In genomic region chr14:100282766-100283419, GRCh38 we compare ENCODE assay signal across 16 cellular contexts. TPM values are rescaled to one million over a fixed set of nuclear protein-coding genes. Genes with fewer than 3 reads are reported as not detected.
A peak's percentile ranks its signal among the peaks of the same experiment; 100 is the strongest.
DNase-seq lines count a peak whose midpoint lies in the region; ATAC-seq and TF ChIP-seq lines count a peak whose summit lies in the region.
"Had no signal": no experiment of that assay in that cellular context is flagged by ENCODE, and none has a peak within 500 bp of the region (broad histone marks: within the 10 kb centered on the region; RNA-seq: fewer than 3 reads in every experiment).

No MANE protein-coding gene starts in this region.

- peaks cover 13 to 28% (median 25%) of the 10 kb centered on the region in 4 donors for H3K4me1 Mint-ChIP-seq in CD4-positive, CD25-positive, alpha-beta regulatory T cell
- H3K4me1 Mint-ChIP-seq in HFFc6 (ENCODE audit: low read depth) = peaks cover 50% of the 10 kb centered on the region
- H3K4me1 Mint-ChIP-seq in endothelial cell (ENCODE audit: unreplicated experiment) = peaks cover 33% of the 10 kb centered on the region
- peaks cover 32% of the 10 kb centered on the region for H3K4me1 Mint-ChIP-seq in neural crest cell

- no peaks in the 10 kb centered on the region for H3K27me3 Mint-ChIP-seq in CD4-positive, CD25-positive, alpha-beta regulatory T cell
- peaks cover 5% of the 10 kb centered on the region for H3K27me3 Mint-ChIP-seq in HFFc6 (ENCODE audit: insufficient read depth)
- peaks cover 18% of the 10 kb centered on the region for H3K27me3 Mint-ChIP-seq in endothelial cell (ENCODE audit: unreplicated experiment)
- peaks cover 9% of the 10 kb centered on the region for H3K27me3 Mint-ChIP-seq in neural crest cell (ENCODE audit: low read depth)

- H3K27ac Mint-ChIP-seq in CD4-positive, CD25-positive, alpha-beta regulatory T cell = no peak overlapping the region
- H3K27ac Mint-ChIP-seq in HFFc6 = peak overlapping the region; percentile 16; the same call in 1 of the 2 replicates
- H3K27ac Mint-ChIP-seq in endothelial cell (ENCODE audit: unreplicated experiment) = peak overlapping the region; percentile 61
- H3K27ac Mint-ChIP-seq in neural crest cell (ENCODE audit: unreplicated experiment) = no peak overlapping the region

- H3K27me3 ChIP-seq in CD4-positive, CD25-positive, alpha-beta regulatory T cell (ENCODE audit: control insufficient read depth, insufficient read depth, low read length) = no peaks in the 10 kb centered on the region
- H3K27me3 ChIP-seq: BLaER1 had no signal

- H3K4me1 ChIP-seq in CD4-positive, CD25-positive, alpha-beta regulatory T cell (ENCODE audit: control insufficient read depth, insufficient read depth, low read length, poor library complexity, severe bottlenecking) = peaks cover 17% of the 10 kb centered on the region

- TF ChIP-seq CTCF in HFFc6 (IDR thresholded peaks at IDR 0.05) = no peak
- TF ChIP-seq CTCF in endothelial cell (IDR thresholded peaks at IDR 0.05; ENCODE audit: unreplicated experiment) = no peak
- TF ChIP-seq CTCF in neural crest cell (conservative IDR thresholded peaks at IDR 0.05) = no peak

- no peak overlapping the region for H3K27ac ChIP-seq in CD4-positive, CD25-positive, alpha-beta regulatory T cell (ENCODE audit: insufficient read depth, low read length, poor library complexity, severe bottlenecking)
- H3K27ac ChIP-seq: BLaER1, GM23248 had no signal

- peaks cover 4% of the 10 kb centered on the region for H3K36me3 Mint-ChIP-seq in CD4-positive, CD25-positive, alpha-beta regulatory T cell
- H3K36me3 Mint-ChIP-seq in HFFc6 (ENCODE audit: low read depth) (peaks cover 10% of the 10 kb centered on the region; the same call in 1 of the 2 replicates), endothelial cell (ENCODE audit: low read depth, unreplicated experiment) (peaks cover 11% of the 10 kb centered on the region), neural crest cell (ENCODE audit: low read depth) (no peaks in the 10 kb centered on the region)

- no peaks in the 10 kb centered on the region for H3K9me3 Mint-ChIP-seq in CD4-positive, CD25-positive, alpha-beta regulatory T cell
- no peaks in the 10 kb centered on the region for H3K9me3 Mint-ChIP-seq in HFFc6
- H3K9me3 Mint-ChIP-seq in endothelial cell (ENCODE audit: unreplicated experiment) = no peaks in the 10 kb centered on the region
- no peaks in the 10 kb centered on the region for H3K9me3 Mint-ChIP-seq in neural crest cell

- DNase-seq in CD4-positive, CD25-positive, alpha-beta regulatory T cell = no peak
- DNase-seq in HFFc6 = no peak
- DNase-seq in endothelial cell (ENCODE audit: low spot score) = no peak
- no peak for DNase-seq in neural crest cell (ENCODE audit: low read depth, low spot score)
- no peak for DNase-seq in EL
- no peak for DNase-seq in anterior cingulate cortex (lab: John Stamatoyannopoulos, UW)
- DNase-seq: GM23248; hippocampal formation; midbrain; NCI-H2227 treated with DMSO at 0.1 percent for 48 hours; retina; stimulated activated CD4-positive, alpha-beta T cell treated with anti-CD3 and anti-CD28 coated beads, Interleukin-4, amount 100 ng/mL, for 24 hours; stimulated activated naive CD4-positive, alpha-beta T cell treated with Interleukin-2 at 50 U/mL for 16 hours had no signal

- peaks cover 26% of the 10 kb centered on the region for H3K36me3 ChIP-seq in CD4-positive, CD25-positive, alpha-beta regulatory T cell (ENCODE audit: control insufficient read depth, insufficient read depth, low read length)

- H3K4me3 ChIP-seq in CD4-positive, CD25-positive, alpha-beta regulatory T cell (ENCODE audit: low read depth, low read length) = no peak overlapping the region
- H3K4me3 ChIP-seq: BLaER1, GM23248 had no signal

- H3K4me3 Mint-ChIP-seq in CD4-positive, CD25-positive, alpha-beta regulatory T cell = peak overlapping the region; percentile 19 to 82 (median 40)
- H3K4me3 Mint-ChIP-seq in HFFc6 (no peak overlapping the region), endothelial cell (ENCODE audit: unreplicated experiment) (no peak overlapping the region), neural crest cell (peak overlapping the region; percentile 62)

- no peaks in the 10 kb centered on the region for H3K9me3 ChIP-seq in CD4-positive, CD25-positive, alpha-beta regulatory T cell (ENCODE audit: control insufficient read depth in 2 of 2, low read length in 2 of 2)
- H3K9me3 ChIP-seq: BLaER1 had no signal

- ATAC-seq in CD4-positive, CD25-positive, alpha-beta regulatory T cell (ENCODE audit: low read depth in 2 of 2) = no peak
- ATAC-seq in GM21723 (IDR thresholded peaks at IDR 0.05; ENCODE audit: unreplicated experiment) (no peak), GM18909 (IDR thresholded peaks at IDR 0.05; ENCODE audit: poor library complexity, unreplicated experiment) (no peak)

RNA-seq across cellular contexts. Expression of gene SLC25A29, which starts 23.4 kb away (rescaled TPM):
- total RNA-seq in CD4-positive, CD25-positive, alpha-beta regulatory T cell = 5.3 TPM
- 1 to 10 TPM in 3 of 4 donors, under 1 TPM in 1; 0.69 to 7.9 (median 1.8) TPM for polyA plus RNA-seq in CD4-positive, CD25-positive, alpha-beta regulatory T cell
- 1 to 10 TPM; 6.5 to 8.6 (median 7.7) TPM for total RNA-seq in HFFc6 (2021; fragmentation: NEBNext Ultra II Directional; extraction: Animal tissue kit (Norgen Biotek cat#: 25700))
- total RNA-seq in endothelial cell (ENCODE audit: unreplicated experiment) (165 TPM), neural crest cell (123 and 128 TPM in 2 replicates)

RNA-seq across cellular contexts. Expression of gene SLC25A47, which starts 40.2 kb away (rescaled TPM):
- not detected for total RNA-seq in CD4-positive, CD25-positive, alpha-beta regulatory T cell
- polyA plus RNA-seq in CD4-positive, CD25-positive, alpha-beta regulatory T cell = not detected
- not detected for total RNA-seq in HFFc6 (2021; fragmentation: NEBNext Ultra II Directional; extraction: Animal tissue kit (Norgen Biotek cat#: 25700))
- total RNA-seq in endothelial cell (ENCODE audit: unreplicated experiment) (not detected), neural crest cell (not detected in 2 replicates)
- total RNA-seq: GM23248 had no signal
- polyA plus RNA-seq: GM23248 had no signal

RNA-seq across cellular contexts. Expression of gene YY1, which starts 43.9 kb away (rescaled TPM):
- total RNA-seq in CD4-positive, CD25-positive, alpha-beta regulatory T cell = 79.4 TPM
- polyA plus RNA-seq in CD4-positive, CD25-positive, alpha-beta regulatory T cell = 10 to 100 TPM; 16.4 to 21.9 (median 19.0) TPM
- 10 to 100 TPM; 57.0 to 70.8 (median 68.1) TPM for total RNA-seq in HFFc6 (2021; fragmentation: NEBNext Ultra II Directional; extraction: Animal tissue kit (Norgen Biotek cat#: 25700))
- total RNA-seq in endothelial cell (ENCODE audit: unreplicated experiment) (81.7 TPM), neural crest cell (72.0 and 79.9 TPM in 2 replicates)

Comparison
In these comparisons a context has a peak if more than half of its experiments do, and no peak if none do; other contexts are left out.
1. H3K27ac Mint-ChIP-seq: peak in HFFc6 (single experiment) and endothelial cell (single experiment); none in CD4-positive, CD25-positive, alpha-beta regulatory T cell (0 of 3) and neural crest cell (single experiment).
2. H3K4me3 Mint-ChIP-seq: peak in CD4-positive, CD25-positive, alpha-beta regulatory T cell (4 of 4) and neural crest cell (single experiment); none in HFFc6 (single experiment) and endothelial cell (single experiment).
3. RNA of gene SLC25A29, which starts 23.4 kb away (total RNA-seq): 165 TPM in endothelial cell (single experiment) and 123 to 128 TPM in neural crest cell; 6.5 to 8.6 TPM in HFFc6 and 5.3 TPM in CD4-positive, CD25-positive, alpha-beta regulatory T cell (single experiment); every median in the first group is over 10 times any median in the second.